1 cellular context compared by ENCODE assay signal in the genomic region with DNA sequence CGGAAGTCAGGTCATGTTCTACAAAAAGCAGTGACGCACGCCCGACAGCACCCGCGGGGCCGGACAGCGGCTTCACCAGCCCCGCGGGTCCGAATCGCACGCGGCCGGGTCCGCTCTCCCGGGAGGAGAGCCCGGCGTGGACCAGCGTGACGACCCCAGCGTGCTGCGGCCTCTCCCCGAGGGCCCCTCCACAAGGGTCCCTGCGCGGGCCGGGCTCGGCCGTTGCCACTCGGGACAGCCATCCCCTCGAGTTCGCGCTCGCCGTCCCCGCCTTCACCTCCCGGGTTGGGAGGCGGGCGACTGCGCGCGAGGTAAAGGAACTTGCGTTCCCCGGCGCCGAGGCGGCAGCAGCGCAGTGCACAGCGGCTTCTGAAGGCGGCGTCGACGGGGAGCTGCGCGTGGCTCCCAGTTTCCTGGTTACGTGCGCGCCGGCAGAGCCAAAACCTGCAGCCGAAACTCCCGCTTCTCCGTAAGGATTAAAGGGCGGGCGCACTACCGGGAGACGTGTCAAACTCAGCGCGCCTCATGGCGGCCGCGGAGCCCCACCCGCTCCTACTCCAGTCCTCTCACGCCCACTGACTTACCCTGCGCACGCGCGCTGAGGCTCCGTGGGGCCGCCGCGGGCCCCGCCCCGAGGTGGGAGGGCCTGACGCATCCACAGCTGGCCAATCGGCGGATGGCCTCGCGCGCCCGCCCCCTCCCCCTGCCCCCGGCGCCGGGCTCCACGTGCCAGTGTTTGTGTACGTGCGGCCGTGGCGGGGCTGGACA.
TF ChIP-seq lines count a peak whose summit lies in the region.

No MANE protein-coding gene starts in this region.

TF ChIP-seq in HepG2, 621 proteins besides CTCF, POLR2A, EP300 and RAD21 (continued from another document and continues in another):
- TF ChIP-seq CBFB (CRISPR knock-in tag; IDR thresholded peaks at IDR 0.05) (peak; percentile 21; the same call in 1 of the 2 replicates), ZNF776 (CRISPR knock-in tag; IDR thresholded peaks at IDR 0.05) (peak; percentile 97), CREB1 (IDR thresholded peaks at IDR 0.05) (no peak), CREB1 (CRISPR knock-in tag; IDR thresholded peaks at IDR 0.05) (no peak; the same call in 1 of the 2 replicates), SMAD1 (CRISPR knock-in tag; IDR thresholded peaks at IDR 0.05; ENCODE audit: borderline replicate concordance, low read depth) (peak; percentile 89; the same call in 1 of the 2 replicates), ZNF235 (CRISPR knock-in tag; IDR thresholded peaks at IDR 0.05; ENCODE audit: borderline replicate concordance) (peak; percentile 37; the same call in 1 of the 2 replicates), MYNN (CRISPR knock-in tag; IDR thresholded peaks at IDR 0.05; ENCODE audit: low read depth) (peak; percentile 70; the same call in 1 of the 2 replicates), ATF7 (IDR thresholded peaks at IDR 0.05) (no peak), ATF7 (CRISPR knock-in tag; IDR thresholded peaks at IDR 0.05) (no peak), IKZF1 (IDR thresholded peaks at IDR 0.05) (no peak), ARHGAP35 (CRISPR knock-in tag; IDR thresholded peaks at IDR 0.05; ENCODE audit: borderline replicate concordance) (peak; percentile 91), ZNF446 (CRISPR knock-in tag; IDR thresholded peaks at IDR 0.05) (peak; percentile 84; the same call in 1 of the 2 replicates), PPARG (CRISPR knock-in tag; conservative IDR thresholded peaks at IDR 0.05) (peak; percentile 56), MTF1 (CRISPR knock-in tag; IDR thresholded peaks at IDR 0.05) (peak; percentile 58; the same call in 1 of the 2 replicates), PAX8 (CRISPR knock-in tag; IDR thresholded peaks at IDR 0.05; ENCODE audit: borderline replicate concordance) (no peak), ZNF557 (CRISPR knock-in tag; IDR thresholded peaks at IDR 0.05) (peak; percentile 97), ZNF460 (CRISPR knock-in tag; IDR thresholded peaks at IDR 0.05; ENCODE audit: borderline replicate concordance) (no peak), NR2F6 (IDR thresholded peaks at IDR 0.05) (0 out of 2 replicates have a peak, but pooled peaks have one; percentile 20), NR2F6 (CRISPR knock-in tag; IDR thresholded peaks at IDR 0.05) (no peak; the same call in 1 of the 2 replicates), MATR3 (CRISPR knock-in tag; IDR thresholded peaks at IDR 0.05) (no peak), ZFP36L2 (CRISPR knock-in tag; IDR thresholded peaks at IDR 0.05) (no peak), RORA (CRISPR knock-in tag; IDR thresholded peaks at IDR 0.05) (no peak), AGO2 (optimal IDR thresholded peaks at IDR 0.05; ENCODE audit: low read depth, low read length) (peak; percentile 97), ZNF138 (CRISPR knock-in tag; IDR thresholded peaks at IDR 0.05; ENCODE audit: low read depth) (peak; percentile 80), PHB2 (IDR thresholded peaks at IDR 0.05; ENCODE audit: partially characterized antibody) (no peak), NFIB (CRISPR knock-in tag; IDR thresholded peaks at IDR 0.05; ENCODE audit: borderline replicate concordance) (no peak), ZNF556 (CRISPR knock-in tag; IDR thresholded peaks at IDR 0.05; ENCODE audit: borderline replicate concordance) (no peak), SALL2 (CRISPR knock-in tag; IDR thresholded peaks at IDR 0.05) (no peak; the same call in none of the 2 replicates), KAT8 (CRISPR knock-in tag; IDR thresholded peaks at IDR 0.05) (peak; percentile 82; the same call in 1 of the 2 replicates), MAFF (IDR thresholded peaks at IDR 0.05; ENCODE audit: low read depth, low read length) (no peak), POLR2AphosphoS2 (IDR thresholded peaks at IDR 0.05; ENCODE audit: low read depth, low read length) (no peak), CBX1 (IDR thresholded peaks at IDR 0.05; ENCODE audit: low read depth) (no peak), ZSCAN25 (CRISPR knock-in tag; IDR thresholded peaks at IDR 0.05) (peak; percentile 78; the same call in 1 of the 2 replicates), ZNF234 (CRISPR knock-in tag; conservative IDR thresholded peaks at IDR 0.05) (peak; percentile 63), ZKSCAN8 (CRISPR knock-in tag; IDR thresholded peaks at IDR 0.05; ENCODE audit: borderline replicate concordance) (no peak; the same call in 1 of the 2 replicates), THYN1 (CRISPR knock-in tag; IDR thresholded peaks at IDR 0.05; ENCODE audit: borderline replicate concordance, low read depth) (0 out of 2 replicates have a peak, but pooled peaks have one; percentile 88), RARA (CRISPR knock-in tag; IDR thresholded peaks at IDR 0.05) (peak; percentile 58; the same call in 1 of the 2 replicates)
- TF ChIP-seq, protein P1, sequence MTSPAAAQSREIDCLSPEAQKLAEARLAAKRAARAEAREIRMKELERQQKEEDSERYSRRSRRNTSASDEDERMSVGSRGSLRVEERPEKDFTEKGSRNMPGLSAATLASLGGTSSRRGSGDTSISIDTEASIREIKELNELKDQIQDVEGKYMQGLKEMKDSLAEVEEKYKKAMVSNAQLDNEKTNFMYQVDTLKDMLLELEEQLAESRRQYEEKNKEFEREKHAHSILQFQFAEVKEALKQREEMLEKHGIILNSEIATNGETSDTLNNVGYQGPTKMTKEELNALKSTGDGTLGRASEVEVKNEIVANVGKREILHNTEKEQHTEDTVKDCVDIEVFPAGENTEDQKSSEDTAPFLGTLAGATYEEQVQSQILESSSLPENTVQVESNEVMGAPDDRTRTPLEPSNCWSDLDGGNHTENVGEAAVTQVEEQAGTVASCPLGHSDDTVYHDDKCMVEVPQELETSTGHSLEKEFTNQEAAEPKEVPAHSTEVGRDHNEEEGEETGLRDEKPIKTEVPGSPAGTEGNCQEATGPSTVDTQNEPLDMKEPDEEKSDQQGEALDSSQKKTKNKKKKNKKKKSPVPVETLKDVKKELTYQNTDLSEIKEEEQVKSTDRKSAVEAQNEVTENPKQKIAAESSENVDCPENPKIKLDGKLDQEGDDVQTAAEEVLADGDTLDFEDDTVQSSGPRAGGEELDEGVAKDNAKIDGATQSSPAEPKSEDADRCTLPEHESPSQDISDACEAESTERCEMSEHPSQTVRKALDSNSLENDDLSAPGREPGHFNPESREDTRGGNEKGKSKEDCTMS (CRISPR knock-in tag; conservative IDR thresholded peaks at IDR 0.05), result 0 out of 2 replicates have a peak, but pooled peaks have one; percentile 45
- TF ChIP-seq, protein P2, sequence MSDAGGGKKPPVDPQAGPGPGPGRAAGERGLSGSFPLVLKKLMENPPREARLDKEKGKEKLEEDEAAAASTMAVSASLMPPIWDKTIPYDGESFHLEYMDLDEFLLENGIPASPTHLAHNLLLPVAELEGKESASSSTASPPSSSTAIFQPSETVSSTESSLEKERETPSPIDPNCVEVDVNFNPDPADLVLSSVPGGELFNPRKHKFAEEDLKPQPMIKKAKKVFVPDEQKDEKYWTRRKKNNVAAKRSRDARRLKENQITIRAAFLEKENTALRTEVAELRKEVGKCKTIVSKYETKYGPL (CRISPR knock-in tag; IDR thresholded peaks at IDR 0.05), result peak; percentile 62; the same call in 1 of the 2 replicates
- TF ChIP-seq, protein P3, sequence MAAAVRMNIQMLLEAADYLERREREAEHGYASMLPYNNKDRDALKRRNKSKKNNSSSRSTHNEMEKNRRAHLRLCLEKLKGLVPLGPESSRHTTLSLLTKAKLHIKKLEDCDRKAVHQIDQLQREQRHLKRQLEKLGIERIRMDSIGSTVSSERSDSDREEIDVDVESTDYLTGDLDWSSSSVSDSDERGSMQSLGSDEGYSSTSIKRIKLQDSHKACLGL (CRISPR knock-in tag; IDR thresholded peaks at IDR 0.05), result peak; percentile 98
- TF ChIP-seq, protein P4, sequence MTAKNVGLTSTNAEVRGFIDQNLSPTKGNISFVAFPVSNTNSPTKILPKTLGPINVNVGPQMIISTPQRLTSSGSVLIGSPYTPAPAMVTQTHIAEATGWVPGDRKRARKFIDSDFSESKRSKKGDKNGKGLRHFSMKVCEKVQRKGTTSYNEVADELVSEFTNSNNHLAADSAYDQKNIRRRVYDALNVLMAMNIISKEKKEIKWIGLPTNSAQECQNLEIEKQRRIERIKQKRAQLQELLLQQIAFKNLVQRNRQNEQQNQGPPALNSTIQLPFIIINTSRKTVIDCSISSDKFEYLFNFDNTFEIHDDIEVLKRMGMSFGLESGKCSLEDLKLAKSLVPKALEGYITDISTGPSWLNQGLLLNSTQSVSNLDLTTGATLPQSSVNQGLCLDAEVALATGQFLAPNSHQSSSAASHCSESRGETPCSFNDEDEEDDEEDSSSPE (CRISPR knock-in tag; IDR thresholded peaks at IDR 0.05), result peak; percentile 98
- TF ChIP-seq, protein P5, sequence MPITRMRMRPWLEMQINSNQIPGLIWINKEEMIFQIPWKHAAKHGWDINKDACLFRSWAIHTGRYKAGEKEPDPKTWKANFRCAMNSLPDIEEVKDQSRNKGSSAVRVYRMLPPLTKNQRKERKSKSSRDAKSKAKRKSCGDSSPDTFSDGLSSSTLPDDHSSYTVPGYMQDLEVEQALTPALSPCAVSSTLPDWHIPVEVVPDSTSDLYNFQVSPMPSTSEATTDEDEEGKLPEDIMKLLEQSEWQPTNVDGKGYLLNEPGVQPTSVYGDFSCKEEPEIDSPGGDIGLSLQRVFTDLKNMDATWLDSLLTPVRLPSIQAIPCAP (CRISPR knock-in tag; IDR thresholded peaks at IDR 0.05; ENCODE audit: low read depth), result no peak
- TF ChIP-seq, protein P6, sequence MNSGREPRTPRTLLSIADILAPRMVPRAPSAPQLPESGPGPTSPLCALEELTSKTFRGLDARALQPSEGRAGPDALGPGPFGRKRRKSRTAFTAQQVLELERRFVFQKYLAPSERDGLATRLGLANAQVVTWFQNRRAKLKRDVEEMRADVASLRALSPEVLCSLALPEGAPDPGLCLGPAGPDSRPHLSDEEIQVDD (CRISPR knock-in tag; IDR thresholded peaks at IDR 0.05; ENCODE audit: borderline replicate concordance), result peak; percentile 99
- TF ChIP-seq, protein P7, sequence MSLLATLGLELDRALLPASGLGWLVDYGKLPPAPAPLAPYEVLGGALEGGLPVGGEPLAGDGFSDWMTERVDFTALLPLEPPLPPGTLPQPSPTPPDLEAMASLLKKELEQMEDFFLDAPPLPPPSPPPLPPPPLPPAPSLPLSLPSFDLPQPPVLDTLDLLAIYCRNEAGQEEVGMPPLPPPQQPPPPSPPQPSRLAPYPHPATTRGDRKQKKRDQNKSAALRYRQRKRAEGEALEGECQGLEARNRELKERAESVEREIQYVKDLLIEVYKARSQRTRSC (CRISPR knock-in tag; IDR thresholded peaks at IDR 0.05; ENCODE audit: low read depth), result peak; percentile 98
- TF ChIP-seq, protein P8, sequence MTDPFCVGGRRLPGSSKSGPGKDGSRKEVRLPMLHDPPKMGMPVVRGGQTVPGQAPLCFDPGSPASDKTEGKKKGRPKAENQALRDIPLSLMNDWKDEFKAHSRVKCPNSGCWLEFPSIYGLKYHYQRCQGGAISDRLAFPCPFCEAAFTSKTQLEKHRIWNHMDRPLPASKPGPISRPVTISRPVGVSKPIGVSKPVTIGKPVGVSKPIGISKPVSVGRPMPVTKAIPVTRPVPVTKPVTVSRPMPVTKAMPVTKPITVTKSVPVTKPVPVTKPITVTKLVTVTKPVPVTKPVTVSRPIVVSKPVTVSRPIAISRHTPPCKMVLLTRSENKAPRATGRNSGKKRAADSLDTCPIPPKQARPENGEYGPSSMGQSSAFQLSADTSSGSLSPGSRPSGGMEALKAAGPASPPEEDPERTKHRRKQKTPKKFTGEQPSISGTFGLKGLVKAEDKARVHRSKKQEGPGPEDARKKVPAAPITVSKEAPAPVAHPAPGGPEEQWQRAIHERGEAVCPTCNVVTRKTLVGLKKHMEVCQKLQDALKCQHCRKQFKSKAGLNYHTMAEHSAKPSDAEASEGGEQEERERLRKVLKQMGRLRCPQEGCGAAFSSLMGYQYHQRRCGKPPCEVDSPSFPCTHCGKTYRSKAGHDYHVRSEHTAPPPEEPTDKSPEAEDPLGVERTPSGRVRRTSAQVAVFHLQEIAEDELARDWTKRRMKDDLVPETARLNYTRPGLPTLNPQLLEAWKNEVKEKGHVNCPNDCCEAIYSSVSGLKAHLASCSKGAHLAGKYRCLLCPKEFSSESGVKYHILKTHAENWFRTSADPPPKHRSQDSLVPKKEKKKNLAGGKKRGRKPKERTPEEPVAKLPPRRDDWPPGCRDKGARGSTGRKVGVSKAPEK (CRISPR knock-in tag; IDR thresholded peaks at IDR 0.05; ENCODE audit: borderline replicate concordance), result no peak
- TF ChIP-seq, protein P9, sequence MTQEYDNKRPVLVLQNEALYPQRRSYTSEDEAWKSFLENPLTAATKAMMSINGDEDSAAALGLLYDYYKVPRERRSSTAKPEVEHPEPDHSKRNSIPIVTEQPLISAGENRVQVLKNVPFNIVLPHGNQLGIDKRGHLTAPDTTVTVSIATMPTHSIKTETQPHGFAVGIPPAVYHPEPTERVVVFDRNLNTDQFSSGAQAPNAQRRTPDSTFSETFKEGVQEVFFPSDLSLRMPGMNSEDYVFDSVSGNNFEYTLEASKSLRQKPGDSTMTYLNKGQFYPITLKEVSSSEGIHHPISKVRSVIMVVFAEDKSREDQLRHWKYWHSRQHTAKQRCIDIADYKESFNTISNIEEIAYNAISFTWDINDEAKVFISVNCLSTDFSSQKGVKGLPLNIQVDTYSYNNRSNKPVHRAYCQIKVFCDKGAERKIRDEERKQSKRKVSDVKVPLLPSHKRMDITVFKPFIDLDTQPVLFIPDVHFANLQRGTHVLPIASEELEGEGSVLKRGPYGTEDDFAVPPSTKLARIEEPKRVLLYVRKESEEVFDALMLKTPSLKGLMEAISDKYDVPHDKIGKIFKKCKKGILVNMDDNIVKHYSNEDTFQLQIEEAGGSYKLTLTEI (CRISPR knock-in tag; conservative IDR thresholded peaks at IDR 0.05), result no peak
